In the genomic region with DNA sequence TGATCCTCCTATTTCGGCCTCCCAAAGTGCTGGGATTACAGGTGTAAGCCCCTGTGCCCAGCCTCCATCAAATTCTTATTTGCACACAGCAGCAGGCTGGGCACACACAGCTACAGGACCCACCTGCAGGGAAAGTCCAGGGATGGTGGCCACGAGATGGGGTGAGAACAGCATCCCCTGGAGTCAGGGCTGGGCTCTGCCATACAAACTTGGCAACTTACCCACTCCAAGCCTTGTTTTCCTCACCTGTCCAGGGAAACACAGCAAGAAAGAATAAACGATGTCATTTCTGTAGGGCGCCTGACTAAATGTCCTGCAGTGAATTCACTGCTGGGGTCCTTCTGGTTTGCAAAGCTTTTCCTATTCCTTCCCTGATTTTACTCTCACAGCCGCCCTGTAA, we compare ENCODE assay signal across 21 cellular contexts. TPM values are rescaled to one million over a fixed set of nuclear protein-coding genes. Genes with fewer than 3 reads are reported as not detected.
DNase-seq lines count a peak whose midpoint lies in the region; ATAC-seq and TF ChIP-seq lines count a peak whose summit lies in the region.
"Had no signal": no experiment of that assay in that cellular context is flagged by ENCODE, and none has a peak within 500 bp of the region (broad histone marks: within the 10 kb centered on the region; RNA-seq: fewer than 3 reads in every experiment).

No MANE protein-coding gene starts in this region.

- no peaks in the 10 kb centered on the region for H3K79me1 ChIP-seq in H9 (ENCODE audit: insufficient read depth, low read depth, low read length, poor library complexity, severe bottlenecking)

- no peaks in the 10 kb centered on the region for H3K23me2 ChIP-seq in H9 (ENCODE audit: insufficient read length, low read depth, low read length, poor library complexity, severe bottlenecking)

- H3K9ac ChIP-seq in H9 (ENCODE audit: extremely low read depth, insufficient read length, low read length) = no peak overlapping the region
- H3K9ac ChIP-seq: BLaER1, SK-N-SH had no signal

- H3K4me1 Mint-ChIP-seq in H9 = no peaks in the 10 kb centered on the region

- H3K36me3 Mint-ChIP-seq in H9 (ENCODE audit: insufficient read depth in 1 of 3, low read depth in 3 of 3) = no peaks in the 10 kb centered on the region
- H3K36me3 Mint-ChIP-seq: CD8-positive, alpha-beta T cell; T-cell had no signal

- no peaks in the 10 kb centered on the region for H3K79me2 ChIP-seq in H9 (ENCODE audit: insufficient read depth, low read length)

- H2BK5ac ChIP-seq in H9 (ENCODE audit: insufficient read length, low read length) = no peak overlapping the region

- H2BK120ac ChIP-seq in H9 (ENCODE audit: low read depth, low read length, poor library complexity, severe bottlenecking) = no peak overlapping the region

- H2BK12ac ChIP-seq in H9 (ENCODE audit: insufficient read length, low read depth, low read length) = no peak overlapping the region

- H3K9me3 ChIP-seq in WERI-Rb-1 (ENCODE audit: severe bottlenecking) = no peaks in the 10 kb centered on the region
- no peaks in the 10 kb centered on the region for H3K9me3 ChIP-seq in H9 (ENCODE audit: control insufficient read depth, low read depth, low read length)
- H3K9me3 ChIP-seq: BLaER1, SK-N-SH had no signal

- DNase-seq in GM12865 (ENCODE audit: low read depth) (no peak), H7 (peak; percentile 59), WERI-Rb-1 (no peak), foreskin keratinocyte (no peak), NCI-H2107 (lab: John Stamatoyannopoulos, UW) (no peak), H9 (no peak)
- DNase-seq: CD8-positive, alpha-beta T cell; GF-D8; NCI-H1417 treated with DMSO at 0.1 percent for 48 hours; NCI-H1930; NCI-H2171 treated with DMSO at 0.1 percent for 48 hours; NCI-H774; Right ventricle myocardium superior; SK-N-SH; T-cell; T-helper 9 cell had no signal

- TF ChIP-seq CTCF in GM12865 (IDR thresholded peaks at IDR 0.05; ENCODE audit: insufficient read depth, low read depth, low read length, missing control alignments) (peak; percentile 10), WERI-Rb-1 (IDR thresholded peaks at IDR 0.05; ENCODE audit: low read depth, low read length) (peak; percentile 14; the same call in 1 of the 2 replicates), foreskin keratinocyte (conservative IDR thresholded peaks at IDR 0.05) (peak; percentile 48), H9 (conservative IDR thresholded peaks at IDR 0.05) (no peak)

- peaks cover 14% of the 10 kb centered on the region for H3K4me1 ChIP-seq in foreskin keratinocyte
- no peaks in the 10 kb centered on the region for H3K4me1 ChIP-seq in H9 (ENCODE audit: insufficient read depth, low read length)

- 0 out of 2 replicates have a peak, but pooled peaks cover 2% of the 10 kb centered on the region for H3K27me3 Mint-ChIP-seq in H9 (ENCODE audit: low read depth)

- H3K27me3 ChIP-seq in H7 (ENCODE audit: control insufficient read depth, insufficient read depth, low read length) = no peaks in the 10 kb centered on the region
- H3K27me3 ChIP-seq in WERI-Rb-1 (ENCODE audit: insufficient read depth, low read depth, severe bottlenecking) = no peaks in the 10 kb centered on the region
- no peaks in the 10 kb centered on the region for H3K27me3 ChIP-seq in foreskin keratinocyte
- H3K27me3 ChIP-seq in H9 (ENCODE audit: insufficient read depth, low read length) = no peaks in the 10 kb centered on the region; the same call in 1 of the 2 replicates
- H3K27me3 ChIP-seq: BLaER1 had no signal

- no peak overlapping the region for H4K8ac ChIP-seq in H9 (replicated peaks; ENCODE audit: insufficient read length, low read depth, low read length)

- H4K5ac ChIP-seq in H9 (ENCODE audit: insufficient read length, low read depth, low read length) = no peak overlapping the region

- WGBS in H9 (ENCODE audit: extremely low coverage, insufficient read length, low lambda C conversion rate) = no CpG with 5 or more reads among the region's 5 CpGs

- H3K14ac ChIP-seq in H9 (ENCODE audit: insufficient read depth, low read length) = no peak overlapping the region

- no peak overlapping the region for H2AFZ ChIP-seq in H9 (ENCODE audit: low read length)

- no peak overlapping the region for H2BK20ac ChIP-seq in H9 (ENCODE audit: low read depth, low read length, poor library complexity, severe bottlenecking)

- ATAC-seq in foreskin keratinocyte (no peak), GM18907 (IDR thresholded peaks at IDR 0.05; ENCODE audit: unreplicated experiment) (no peak), GM21529 (IDR thresholded peaks at IDR 0.05; ENCODE audit: unreplicated experiment) (no peak)
- ATAC-seq: CD8-positive, alpha-beta T cell; Panc1; T-cell had no signal

- no peak overlapping the region for H3K4me2 ChIP-seq in H9 (ENCODE audit: insufficient read depth, insufficient read length, low read length)
- H3K4me2 ChIP-seq: SK-N-SH had no signal

- no peak overlapping the region for H3K56ac ChIP-seq in H9 (ENCODE audit: insufficient read length, low read depth, low read length)

- no peaks in the 10 kb centered on the region for H3K36me3 ChIP-seq in H7 (replicated peaks; ENCODE audit: control insufficient read depth, insufficient read depth, low read length)
- H3K36me3 ChIP-seq in WERI-Rb-1 = no peaks in the 10 kb centered on the region
- H3K36me3 ChIP-seq: BLaER1 had no signal

- H4K20me1 ChIP-seq in H9 (ENCODE audit: control insufficient read depth, insufficient read depth, insufficient read length) = peaks cover 6% of the 10 kb centered on the region
- H4K20me1 ChIP-seq: BLaER1 had no signal

- H3K4ac ChIP-seq in H9 (ENCODE audit: low read depth, low read length) = no peak overlapping the region

- H3K4me3 Mint-ChIP-seq in H9 = no peak overlapping the region
- H3K4me3 Mint-ChIP-seq: CD8-positive, alpha-beta T cell; T-cell had no signal

- no peak overlapping the region for H4K91ac ChIP-seq in H9 (ENCODE audit: insufficient read length, low read depth, low read length)

- H3K27ac Mint-ChIP-seq in H9 = no peak overlapping the region
- H3K27ac Mint-ChIP-seq: CD8-positive, alpha-beta T cell; T-cell had no signal

- no peak overlapping the region for H2AK5ac ChIP-seq in H9 (ENCODE audit: insufficient read length, low read length)

- H3K27ac ChIP-seq in WERI-Rb-1 (no peak overlapping the region), foreskin keratinocyte (no peak overlapping the region), H9 (ENCODE audit: insufficient read length, low read depth, low read length) (no peak overlapping the region)

- no peaks in the 10 kb centered on the region; a peak in 1 of 5 replicates for H3K9me3 Mint-ChIP-seq in H9
- H3K9me3 Mint-ChIP-seq: CD8-positive, alpha-beta T cell; T-cell had no signal

- H3K4me3 ChIP-seq in GM12865 (ENCODE audit: low read depth, low read length) (no peak overlapping the region), H7 (ENCODE audit: insufficient read depth, low read depth, low read length) (no peak overlapping the region), WERI-Rb-1 (ENCODE audit: low read depth, low read length) (no peak overlapping the region)
- H3K4me3 ChIP-seq: BLaER1 had no signal

- no peak overlapping the region for H3K23ac ChIP-seq in H9 (ENCODE audit: insufficient read length, low read depth, low read length)

- H2BK15ac ChIP-seq in H9 (ENCODE audit: low read depth, low read length) = no peak overlapping the region

- H3K18ac ChIP-seq in H9 (ENCODE audit: insufficient read length, low read depth, low read length) = no peak overlapping the region

- no peak overlapping the region for H3T11ph ChIP-seq in H9 (ENCODE audit: low read length)

RNA-seq across cellular contexts. Expression of gene MYH16, which starts 5.5 kb away (rescaled TPM):
- not detected in 2 replicates for total RNA-seq in H7 (2014; rRNA removed; shearing (Covaris generic))
- total RNA-seq in foreskin keratinocyte (1.3 and 2.6 TPM in 2 replicates), H9 (2021) (not detected in 2 replicates)
- polyA plus RNA-seq in foreskin keratinocyte = 1.1 and 2.3 TPM in 2 replicates
- total RNA-seq: CD8-positive, alpha-beta T cell; NCI-H460; Right ventricle myocardium superior; T-cell had no signal

RNA-seq across cellular contexts. Expression of gene ARPC1A, which starts 47.5 kb away (rescaled TPM):
- 168 and 188 TPM in 2 replicates for total RNA-seq in H7 (2014; rRNA removed; shearing (Covaris generic))
- total RNA-seq in foreskin keratinocyte (216 and 240 TPM in 2 replicates), H9 (2021) (169 TPM in 2 replicates)
- 184 and 201 TPM in 2 replicates for polyA plus RNA-seq in foreskin keratinocyte
